Comparison of ENCODE assay signal across 18 cellular contexts in the genomic region with DNA sequence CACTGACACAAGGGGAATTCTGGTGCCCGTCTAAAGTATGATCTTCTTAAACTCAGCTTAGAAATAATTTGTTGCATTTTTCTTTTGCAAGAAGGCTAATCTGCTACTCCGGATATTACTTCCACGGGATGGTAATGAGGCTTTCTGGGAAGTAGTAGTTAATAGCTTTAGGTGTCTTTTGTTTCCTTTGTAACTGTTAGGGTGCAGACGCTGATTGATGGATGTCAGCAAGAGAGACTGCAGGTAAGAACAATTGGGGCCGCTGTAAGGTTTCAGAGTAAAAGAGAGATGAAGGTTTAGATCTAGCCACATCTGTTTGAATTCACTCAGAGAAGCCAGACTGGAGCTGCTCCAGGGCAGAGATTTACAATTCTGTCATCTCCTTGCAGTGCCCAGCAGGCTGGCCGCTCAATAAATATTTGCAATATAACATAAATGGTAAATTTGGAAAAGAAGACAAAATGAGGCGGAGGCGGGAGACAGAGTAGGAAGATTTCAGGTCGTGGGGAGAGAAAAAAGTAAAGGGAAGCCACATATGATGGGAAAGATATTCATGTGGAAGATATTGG.
A peak's percentile ranks its signal among the peaks of the same experiment; 100 is the strongest.
DNase-seq lines count a peak whose midpoint lies in the region; ATAC-seq and TF ChIP-seq lines count a peak whose summit lies in the region.
"Had no signal": no experiment of that assay in that cellular context is flagged by ENCODE, and none has a peak within 500 bp of the region (broad histone marks: within the 10 kb centered on the region; RNA-seq: fewer than 3 reads in every experiment).

No MANE protein-coding gene starts in this region.

- no peak for ATAC-seq in lower lobe of right lung
- ATAC-seq in HG02763 (IDR thresholded peaks at IDR 0.05; ENCODE audit: unreplicated experiment) = no peak
- ATAC-seq: stimulated activated effector memory CD8-positive, alpha-beta T cell treated with anti-CD3 and anti-CD28 coated beads, Interleukin-12 subunit alpha, Interleukin-12 subunit beta, amount 100 ng/mL, for 72 hours had no signal

- H3K27ac ChIP-seq in osteoblast (ENCODE audit: low read depth, low read length) = peak overlapping the region; percentile 88
- no peak overlapping the region for H3K27ac ChIP-seq in esophagus squamous epithelium
- H3K27ac ChIP-seq in lower lobe of right lung = no peak overlapping the region
- H3K27ac ChIP-seq: testis had no signal

- no peak for TF ChIP-seq CTCF in AG10803 (conservative IDR thresholded peaks at IDR 0.05; ENCODE audit: low read length)
- TF ChIP-seq CTCF in chondrocyte (IDR thresholded peaks at IDR 0.05) = no peak
- TF ChIP-seq CTCF in osteoblast (IDR thresholded peaks at IDR 0.05; ENCODE audit: extremely low read depth, low read depth, low read length) = no peak
- TF ChIP-seq CTCF in esophagus squamous epithelium (IDR thresholded peaks at IDR 0.05) = no peak
- no peak for TF ChIP-seq CTCF in lower lobe of right lung (IDR thresholded peaks at IDR 0.05)

- H3K27ac Mint-ChIP-seq in chondrocyte (ENCODE audit: unreplicated experiment) = peak overlapping the region; percentile 94
- H3K27ac Mint-ChIP-seq: CD8-positive, alpha-beta memory T cell; stimulated activated effector memory CD8-positive, alpha-beta T cell treated with anti-CD3 and anti-CD28 coated beads, Interleukin-12 subunit alpha, Interleukin-12 subunit beta, amount 100 ng/mL, for 72 hours had no signal

- no peaks in the 10 kb centered on the region for H3K27me3 ChIP-seq in osteoblast (ENCODE audit: insufficient read depth, low read length)
- H3K27me3 ChIP-seq in esophagus squamous epithelium = no peaks in the 10 kb centered on the region
- no peaks in the 10 kb centered on the region for H3K27me3 ChIP-seq in lower lobe of right lung (ENCODE audit: low read depth)
- H3K27me3 ChIP-seq: testis had no signal

- no peaks in the 10 kb centered on the region for H3K79me2 ChIP-seq in osteoblast (ENCODE audit: insufficient read depth, low read length)

- peaks cover 6% of the 10 kb centered on the region for H3K9me3 Mint-ChIP-seq in chondrocyte (ENCODE audit: low read depth)

- H3K4me1 ChIP-seq in osteoblast (ENCODE audit: insufficient read depth, low read length) (peaks cover 38% of the 10 kb centered on the region), esophagus squamous epithelium (no peaks in the 10 kb centered on the region), lower lobe of right lung (no peaks in the 10 kb centered on the region)
- H3K4me1 ChIP-seq: HAP-1, testis had no signal

- H3K36me3 ChIP-seq in osteoblast (ENCODE audit: insufficient read depth, low read length) (no peaks in the 10 kb centered on the region), esophagus squamous epithelium (no peaks in the 10 kb centered on the region), lower lobe of right lung (no peaks in the 10 kb centered on the region)
- H3K36me3 ChIP-seq: HAP-1 had no signal

- peak overlapping the region; percentile 62 for H3K4me2 ChIP-seq in osteoblast (ENCODE audit: insufficient read depth, low read length)

- peak overlapping the region; percentile 39 for H2AFZ ChIP-seq in osteoblast (ENCODE audit: low read length)
- H2AFZ ChIP-seq: PC-9 had no signal

- peaks cover 50% of the 10 kb centered on the region for H3K4me1 Mint-ChIP-seq in chondrocyte (ENCODE audit: low read depth)
- H3K4me1 Mint-ChIP-seq: CD8-positive, alpha-beta memory T cell; stimulated activated effector memory CD8-positive, alpha-beta T cell treated with anti-CD3 and anti-CD28 coated beads, Interleukin-12 subunit alpha, Interleukin-12 subunit beta, amount 100 ng/mL, for 72 hours had no signal

- no peaks in the 10 kb centered on the region for H3K9me3 ChIP-seq in osteoblast (ENCODE audit: low read depth, low read length)
- no peaks in the 10 kb centered on the region for H3K9me3 ChIP-seq in esophagus squamous epithelium
- H3K9me3 ChIP-seq in lower lobe of right lung = no peaks in the 10 kb centered on the region
- H3K9me3 ChIP-seq: HAP-1, testis had no signal

- 50 to 54% methylated on average over 9 of the region's 9 CpGs for WGBS in esophagus squamous epithelium, 2 donors

- no peaks in the 10 kb centered on the region for H4K20me1 ChIP-seq in osteoblast (ENCODE audit: insufficient read depth, low read length)

- TF ChIP-seq POLR2A in esophagus squamous epithelium (IDR thresholded peaks at IDR 0.05) = no peak

- H3K4me3 ChIP-seq in AG10803 (ENCODE audit: low read length) (no peak overlapping the region; the same call in 1 of the 2 replicates), osteoblast (ENCODE audit: insufficient read depth, low read length) (no peak overlapping the region), esophagus squamous epithelium (no peak overlapping the region), lower lobe of right lung (no peak overlapping the region)
- H3K4me3 ChIP-seq: HAP-1, PC-9, testis had no signal

- intact Hi-C loops in esophagus squamous epithelium (cut with DNase I) (no loop called here), lower lobe of right lung (cut with DNase I) (no loop called here)

- no peaks in the 10 kb centered on the region for H3K27me3 Mint-ChIP-seq in chondrocyte (ENCODE audit: low read depth)
- H3K27me3 Mint-ChIP-seq: CD8-positive, alpha-beta memory T cell had no signal

- peak; percentile 23 for DNase-seq in AG10803 (ENCODE audit: low read depth)
- DNase-seq in NCI-H82 treated with DMSO at 0.1 percent for 48 hours (lab: John Stamatoyannopoulos, UW; ENCODE audit: unreplicated experiment) = peak; percentile 8
- no peak for DNase-seq in chondrocyte (ENCODE audit: low spot score)
- no peak for DNase-seq in osteoblast (ENCODE audit: insufficient read length, low spot score, missing footprints)
- DNase-seq in esophagus squamous epithelium (lab: John Stamatoyannopoulos, UW) = no peak
- no peak for DNase-seq in A172 (ENCODE audit: low spot score)
- DNase-seq in lower lobe of right lung = no peak
- DNase-seq: activated CD4-positive, alpha-beta T cell treated with anti-CD3 and anti-CD28 coated beads for 48 hours; activated effector memory CD4-positive, alpha-beta T cell treated with anti-CD3 and anti-CD28 coated beads, Interleukin-2, amount 50 U/mL, for 16 hours; CD8-positive, alpha-beta memory T cell; Karpas-422; NCI-H748 treated with DMSO at 0.1 percent for 48 hours; PC-9; testis had no signal

- H3K4me3 Mint-ChIP-seq in chondrocyte (ENCODE audit: unreplicated experiment) = peak overlapping the region; percentile 10
- H3K4me3 Mint-ChIP-seq: CD8-positive, alpha-beta memory T cell; neural crest cell; stimulated activated effector memory CD8-positive, alpha-beta T cell treated with anti-CD3 and anti-CD28 coated beads, Interleukin-12 subunit alpha, Interleukin-12 subunit beta, amount 100 ng/mL, for 72 hours had no signal

- H3K36me3 Mint-ChIP-seq in chondrocyte (ENCODE audit: low read depth) = peaks cover 4% of the 10 kb centered on the region
- H3K36me3 Mint-ChIP-seq: CD8-positive, alpha-beta memory T cell; stimulated activated effector memory CD8-positive, alpha-beta T cell treated with anti-CD3 and anti-CD28 coated beads, Interleukin-12 subunit alpha, Interleukin-12 subunit beta, amount 100 ng/mL, for 72 hours had no signal

Comparison
In these comparisons a context has a peak if more than half of its experiments do, and no peak if none do; other contexts are left out.
1. DNase-seq: peak in AG10803 (single experiment) and NCI-H82 treated with DMSO at 0.1 percent for 48 hours (single experiment); none in chondrocyte (single experiment), osteoblast (single experiment), esophagus squamous epithelium (single experiment), A172 (single experiment) and lower lobe of right lung (single experiment).